20 cellular contexts compared by ENCODE assay signal in the genomic region with DNA sequence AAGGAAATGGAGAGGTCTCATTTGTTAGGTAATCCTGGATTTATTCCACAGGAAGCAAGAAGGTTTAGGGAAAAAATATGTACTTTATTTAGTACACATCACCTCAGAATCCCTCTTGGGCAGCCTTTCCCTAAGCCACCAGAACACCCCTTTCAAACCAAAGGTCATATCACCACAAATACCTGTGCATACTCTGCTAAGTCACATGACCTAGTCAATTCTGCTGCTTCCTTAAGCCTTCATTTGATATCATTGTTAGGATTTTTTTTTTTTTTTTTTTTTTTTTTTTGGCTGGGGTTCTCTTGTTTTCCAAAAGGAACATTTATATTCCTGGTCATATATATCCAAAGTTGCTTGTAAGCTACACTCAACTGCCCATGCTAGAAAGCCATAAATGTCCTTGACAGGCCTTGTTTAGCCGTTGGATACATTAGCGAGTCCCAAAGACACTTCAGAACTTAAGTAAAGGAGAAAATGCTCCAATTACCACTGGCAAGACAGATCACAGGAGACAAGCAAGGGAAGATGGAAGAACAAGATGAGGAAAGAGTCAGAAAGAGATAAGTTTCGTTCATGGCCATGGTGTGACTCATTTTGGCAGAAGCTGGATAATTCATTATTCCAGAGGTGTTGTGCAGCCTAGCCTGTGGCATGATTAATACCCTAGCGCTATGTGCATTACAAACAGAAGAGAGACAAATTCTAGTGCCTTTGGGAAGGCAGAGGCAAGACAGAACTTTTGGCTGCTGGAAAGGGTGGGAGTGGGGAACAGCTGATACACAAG.
DNase-seq lines count a peak whose midpoint lies in the region; ATAC-seq lines count a peak whose summit lies in the region.
"Had no signal": no experiment of that assay in that cellular context is flagged by ENCODE, and none has a peak within 500 bp of the region (broad histone marks: within the 10 kb centered on the region; RNA-seq: fewer than 3 reads in every experiment).

No MANE protein-coding gene starts in this region.

- DNase-seq in AG20443 (ENCODE audit: low spot score) (peak; percentile 31), RPMI7951 (ENCODE audit: low read depth) (peak; percentile 59), dermis blood vessel endothelial cell (peak; percentile 24), kidney glomerular epithelial cell (lab: John Stamatoyannopoulos, UW) (peak; percentile 35), sciatic nerve (ENCODE audit: low spot score) (no peak), aorta (no peak)
- DNase-seq in activated CD4-positive, alpha-beta T cell treated with anti-CD3 and anti-CD28 coated beads, Interleukin-2, amount 10 ng/mL, durations not matched to agents 7 days and 5 days: no peak
- DNase-seq in stimulated activated CD8-positive, alpha-beta memory T cell treated with anti-CD3 and anti-CD28 coated beads, Interleukin-4, amount 100 ng/mL, for 48 hours: no peak
- DNase-seq: activated CD4-positive, CD25-positive, alpha-beta regulatory T cell; CD8-positive, alpha-beta T cell; MM.1S; NCI-H187; NCI-H526 treated with DMSO at 0.1 percent for 48 hours; SJCRH30; stimulated activated CD4-positive, alpha-beta T cell treated with anti-CD3 and anti-CD28 coated beads, Interleukin-1b, Interleukin-23, amount 100 ng/mL, for 48 hours had no signal

- H3K27ac Mint-ChIP-seq in activated CD4-positive, alpha-beta T cell treated with anti-CD3 and anti-CD28 coated beads, Interleukin-2, amount 10 ng/mL, durations not matched to agents 7 days and 5 days: no peak overlapping the region
- H3K27ac Mint-ChIP-seq: activated T-helper 2 cell treated with anti-CD3 and anti-CD28 coated beads, Interferon-gamma antibody, Interleukin-2, Interleukin-4, amounts not matched to agents 10 μg/mL and 5 μg/mL and 100 μg/mL, durations not matched to agents 14 hours and 24 hours and 36 hours; CD8-positive, alpha-beta T cell had no signal

- ATAC-seq in sciatic nerve: no peak
- no peak for ATAC-seq in aorta (ENCODE audit: low FRiP score)
- ATAC-seq: CD8-positive, alpha-beta T cell had no signal

- H3K27ac ChIP-seq in aorta (ENCODE audit: low read depth in 1 of 2, low read length in 2 of 2): no peak overlapping the region
- H3K27ac ChIP-seq: coronary artery, right atrium auricular region, SJCRH30, vagina had no signal

- peaks cover 39% of the 10 kb centered on the region for H3K36me3 Mint-ChIP-seq in activated CD4-positive, alpha-beta T cell treated with anti-CD3 and anti-CD28 coated beads, Interleukin-2, amount 10 ng/mL, durations not matched to agents 7 days and 5 days (ENCODE audit: low read depth)

- H3K4me1 Mint-ChIP-seq in activated CD4-positive, alpha-beta T cell treated with anti-CD3 and anti-CD28 coated beads, Interleukin-2, amount 10 ng/mL, durations not matched to agents 7 days and 5 days: peaks cover 54% of the 10 kb centered on the region

- no peaks in the 10 kb centered on the region for H3K9me3 ChIP-seq in aorta (ENCODE audit: control insufficient read depth, low read length)
- H3K9me3 ChIP-seq: HAP-1, right atrium auricular region, SJCRH30, vagina had no signal

- intact Hi-C loops in sciatic nerve (cut with DNase I) (no loop called here), aorta (cut with DNase I) (loop anchor here in 1 of 2 donors (10.0 kb wide), 1 partner anchor 273 kb away; no protein-coding TSS in a partner anchor)

- no peak overlapping the region for H3K4me3 ChIP-seq in aorta (ENCODE audit: low read length in 2 of 2)
- H3K4me3 ChIP-seq: coronary artery, HAP-1, right atrium auricular region, SJCRH30, vagina had no signal

- peaks cover 0 to 5% of the 10 kb centered on the region in 2 donors for H3K4me1 ChIP-seq in aorta (ENCODE audit: control insufficient read depth in 1 of 2, insufficient read depth in 2 of 2, low read length in 2 of 2)
- H3K4me1 ChIP-seq: SJCRH30, vagina had no signal

- CTCF ChIA-PET in activated CD4-positive, alpha-beta T cell treated with anti-CD3 and anti-CD28 coated beads, Interleukin-2, amount 10 ng/mL, durations not matched to agents 7 days and 5 days (lab: Charles Lee): interaction anchor here (1.6 kb wide), 1 partner anchor 19 kb away, joined by 7 read pairs; no protein-coding TSS in a partner anchor

- peaks cover 2% of the 10 kb centered on the region for H3K9me3 Mint-ChIP-seq in activated CD4-positive, alpha-beta T cell treated with anti-CD3 and anti-CD28 coated beads, Interleukin-2, amount 10 ng/mL, durations not matched to agents 7 days and 5 days
- H3K9me3 Mint-ChIP-seq: activated T-helper 2 cell treated with anti-CD3 and anti-CD28 coated beads, Interferon-gamma antibody, Interleukin-2, Interleukin-4, amounts not matched to agents 10 μg/mL and 5 μg/mL and 100 μg/mL, durations not matched to agents 14 hours and 24 hours and 36 hours; CD8-positive, alpha-beta T cell had no signal

- H3K36me3 ChIP-seq in aorta (ENCODE audit: control insufficient read depth in 1 of 2, insufficient read depth in 2 of 2, low read length in 1 of 2): no peaks in the 10 kb centered on the region
- H3K36me3 ChIP-seq: HAP-1, right atrium auricular region, SJCRH30, vagina had no signal

- POLR2A ChIA-PET in activated CD4-positive, alpha-beta T cell treated with anti-CD3 and anti-CD28 coated beads, Interleukin-2, amount 10 ng/mL, durations not matched to agents 7 days and 5 days (lab: Charles Lee): no interaction called here

- no peaks in the 10 kb centered on the region for H3K27me3 ChIP-seq in aorta (ENCODE audit: control insufficient read depth in 1 of 2, insufficient read depth in 2 of 2, low read length in 1 of 2)
- H3K27me3 ChIP-seq: right atrium auricular region, SJCRH30, vagina had no signal

- H3K4me3 Mint-ChIP-seq in activated CD4-positive, alpha-beta T cell treated with anti-CD3 and anti-CD28 coated beads, Interleukin-2, amount 10 ng/mL, durations not matched to agents 7 days and 5 days: no peak overlapping the region
- H3K4me3 Mint-ChIP-seq: CD8-positive, alpha-beta T cell had no signal

- 93 to 97% methylated on average over 4 of the region's 4 CpGs for WGBS in aorta, 2 donors

- H3K27me3 Mint-ChIP-seq in activated CD4-positive, alpha-beta T cell treated with anti-CD3 and anti-CD28 coated beads, Interleukin-2, amount 10 ng/mL, durations not matched to agents 7 days and 5 days: no peaks in the 10 kb centered on the region

Comparison
In these comparisons a context has a peak if more than half of its experiments do, and no peak if none do; other contexts are left out.
1. DNase-seq: peak in AG20443 (single experiment), RPMI7951 (single experiment), dermis blood vessel endothelial cell (single experiment) and kidney glomerular epithelial cell (single experiment); none in sciatic nerve (single experiment), activated CD4-positive, alpha-beta T cell treated with anti-CD3 and anti-CD28 coated beads, Interleukin-2, amount 10 ng/mL, durations not matched to agents 7 days and 5 days (single experiment), aorta (0 of 2) and stimulated activated CD8-positive, alpha-beta memory T cell treated with anti-CD3 and anti-CD28 coated beads, Interleukin-4, amount 100 ng/mL, for 48 hours (single experiment).